ENCODE assay signal across 8 cellular contexts in the genomic region with DNA sequence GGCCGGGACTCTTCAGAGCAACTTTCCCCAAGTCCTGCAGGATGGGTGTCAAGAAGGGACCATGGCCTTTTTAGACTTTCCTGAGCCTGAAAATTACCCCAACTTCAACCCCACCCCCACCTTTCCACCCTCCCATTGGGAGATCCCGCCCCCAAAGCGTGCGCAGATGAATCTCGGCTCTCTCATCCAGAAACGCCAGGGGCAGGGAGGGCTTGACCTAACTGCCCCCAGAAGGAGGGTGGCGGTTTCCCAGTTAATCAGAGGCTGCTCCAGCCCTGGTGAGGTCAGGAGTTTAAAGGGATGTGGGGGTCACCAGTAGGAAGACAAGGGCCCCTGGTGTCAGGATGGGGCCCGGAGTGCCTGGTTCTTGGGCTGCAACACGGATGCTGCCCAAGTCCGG. TPM values are rescaled to one million over a fixed set of nuclear protein-coding genes. Genes with fewer than 3 reads are reported as not detected.
DNase-seq lines count a peak whose midpoint lies in the region; ATAC-seq and TF ChIP-seq lines count a peak whose summit lies in the region.

No MANE protein-coding gene starts in this region.

- no peak for TF ChIP-seq POLR2A in gastrocnemius medialis (IDR thresholded peaks at IDR 0.05)

- peaks cover 10% of the 10 kb centered on the region for H3K4me1 Mint-ChIP-seq in stimulated activated memory B cell treated with anti-CD40 and anti-IgM and Interleukin-4, amounts not matched to agents 10 μg/mL and 1 μg/mL and 100 μg/mL, for 72 hours

- H3K9me3 ChIP-seq in SK-N-MC (ENCODE audit: low read depth, low read length): no peaks in the 10 kb centered on the region
- no peaks in the 10 kb centered on the region for H3K9me3 ChIP-seq in gastrocnemius medialis

- no peak overlapping the region for H3K9ac ChIP-seq in SK-N-MC (ENCODE audit: insufficient read length)

- peaks cover 83% of the 10 kb centered on the region for H3K27me3 Mint-ChIP-seq in stimulated activated memory B cell treated with anti-CD40 and anti-IgM and Interleukin-4, amounts not matched to agents 10 μg/mL and 1 μg/mL and 100 μg/mL, for 72 hours

- no peak overlapping the region for H3K27ac Mint-ChIP-seq in stimulated activated memory B cell treated with anti-CD40 and anti-IgM and Interleukin-4, amounts not matched to agents 10 μg/mL and 1 μg/mL and 100 μg/mL, for 72 hours

- H3K27ac ChIP-seq in SK-N-MC (no peak overlapping the region), gastrocnemius medialis (no peak overlapping the region)

- H3K36me3 ChIP-seq in GM06990 (ENCODE audit: control insufficient read depth, insufficient read depth, low read length) (no peaks in the 10 kb centered on the region), SK-N-MC (ENCODE audit: insufficient read depth, low read length) (no peaks in the 10 kb centered on the region), gastrocnemius medialis (no peaks in the 10 kb centered on the region)

- H3K27me3 ChIP-seq in GM06990 (replicated peaks; ENCODE audit: control insufficient read depth, insufficient read depth, low read length) (peaks cover 5% of the 10 kb centered on the region), gastrocnemius medialis (no peaks in the 10 kb centered on the region)

- intact Hi-C loops in gastrocnemius medialis (cut with DNase I; ENCODE audit: low total_unique reads): no loop called here

- no peak for ATAC-seq in gastrocnemius medialis
- no peak for ATAC-seq in stimulated activated memory B cell treated with anti-CD40 and anti-IgM and Interleukin-4, amounts not matched to agents 10 μg/mL and 1 μg/mL and 100 μg/mL, for 72 hours

- H3K4me3 ChIP-seq in GM06990 (replicated peaks; ENCODE audit: low read depth, low read length): 0 out of 2 replicates have a peak overlapping the region, but pooled peaks have one; percentile 5
- peak overlapping the region; percentile 65 for H3K4me3 ChIP-seq in SK-N-MC
- H3K4me3 ChIP-seq in iPS-11a (ENCODE audit: low read depth, low read length): peak overlapping the region; percentile 47
- peak overlapping the region; percentile 51 to 69 (median 58) for H3K4me3 ChIP-seq in gastrocnemius medialis

- no peaks in the 10 kb centered on the region for H3K9me3 Mint-ChIP-seq in stimulated activated memory B cell treated with anti-CD40 and anti-IgM and Interleukin-4, amounts not matched to agents 10 μg/mL and 1 μg/mL and 100 μg/mL, for 72 hours

- no peaks in the 10 kb centered on the region for H3K36me3 Mint-ChIP-seq in stimulated activated memory B cell treated with anti-CD40 and anti-IgM and Interleukin-4, amounts not matched to agents 10 μg/mL and 1 μg/mL and 100 μg/mL, for 72 hours

- peaks cover 10 to 14% of the 10 kb centered on the region in 2 donors for H3K4me1 ChIP-seq in gastrocnemius medialis

- TF ChIP-seq CTCF in GM06990 (IDR thresholded peaks at IDR 0.05; ENCODE audit: insufficient read depth, low read length, poor library complexity, severe bottlenecking): no peak
- no peak for TF ChIP-seq CTCF in gastrocnemius medialis (IDR thresholded peaks at IDR 0.05 in 4 of 5, conservative IDR thresholded peaks at IDR 0.05 in 1 of 5)

- no peak overlapping the region for H3K4me3 Mint-ChIP-seq in stimulated activated memory B cell treated with anti-CD40 and anti-IgM and Interleukin-4, amounts not matched to agents 10 μg/mL and 1 μg/mL and 100 μg/mL, for 72 hours

- in situ Hi-C loops in gastrocnemius medialis (cut with MboI; ENCODE audit: low sequenced_read_pairs in 4 of 4): no loop called here

- DNase-seq in GM06990 (ENCODE audit: extremely low read depth, insufficient read length) (no peak), SK-N-MC (ENCODE audit: low read depth, low spot score) (no peak), gastrocnemius medialis (no peak), DMS 273 (lab: John Stamatoyannopoulos, UW; ENCODE audit: unreplicated experiment) (no peak), NCI-H82 (lab: John Stamatoyannopoulos, UW) (no peak), NCI-H2196 (lab: John Stamatoyannopoulos, UW; ENCODE audit: unreplicated experiment) (no peak)

RNA-seq across cellular contexts. Expression of a gene that starts 0.5 kb away (rescaled TPM):
- 1 to 10 TPM in 1 of 4 donors, under 1 TPM in 2, not detected in 1; 0.41 to 1.8 (median 0.62) TPM for total RNA-seq in gastrocnemius medialis

RNA-seq across cellular contexts. Expression of a gene that starts 35.2 kb away (rescaled TPM):
- not detected for total RNA-seq in gastrocnemius medialis

RNA-seq across cellular contexts. Expression of a gene that starts 40.8 kb away (rescaled TPM):
- total RNA-seq in gastrocnemius medialis: not detected

RNA-seq across cellular contexts. Expression of a gene that starts 52.5 kb away (rescaled TPM):
- total RNA-seq in gastrocnemius medialis: not detected

Comparison
In these comparisons a context has a peak if more than half of its experiments do, and no peak if none do; other contexts are left out.
1. H3K4me3 ChIP-seq: peak in every context shown above with its lines; median percentile 65 in SK-N-MC; 58 in gastrocnemius medialis; 47 in iPS-11a; 5 in GM06990.